Comparison of ENCODE assay signal across 23 cellular contexts in the genomic region with DNA sequence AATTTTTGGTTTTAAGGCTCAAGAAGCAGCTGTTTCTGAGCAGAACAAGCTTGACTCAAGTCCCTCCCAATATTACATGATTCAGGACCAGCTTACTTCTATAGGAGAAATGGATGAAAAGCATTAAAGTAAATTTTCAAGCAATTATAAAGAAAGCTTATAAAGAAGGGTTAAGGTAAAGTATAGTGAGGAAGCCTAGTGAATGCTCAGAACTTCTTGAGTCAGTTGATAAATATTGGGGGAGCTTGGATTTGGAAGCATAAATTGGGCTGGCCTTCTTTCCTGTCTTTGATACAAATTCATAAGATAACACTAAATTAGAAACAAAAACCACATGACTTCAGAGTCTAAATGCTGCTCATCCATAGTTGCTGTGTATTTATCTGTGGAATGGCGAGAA.
"Had no signal": no experiment of that assay in that cellular context is flagged by ENCODE, and none has a peak within 500 bp of the region (broad histone marks: within the 10 kb centered on the region; RNA-seq: fewer than 3 reads in every experiment).

No MANE protein-coding gene starts in this region.

- H3K4me3 Mint-ChIP-seq: effector memory CD8-positive, alpha-beta T cell; endodermal cell; immature natural killer cell; mesothelial cell of epicardium; naive B cell; naive thymus-derived CD8-positive, alpha-beta T cell had no signal

- H3K27ac ChIP-seq: coronary artery, esophagus muscularis mucosa, foreskin keratinocyte, gastroesophageal sphincter, heart left ventricle, hepatocyte, left lung, lower lobe of right lung had no signal

- H3K4me2 ChIP-seq: hepatocyte had no signal

- H3K4me3 ChIP-seq: coronary artery, dorsolateral prefrontal cortex, esophagus muscularis mucosa, gastroesophageal sphincter, heart left ventricle, hepatocyte, left lung, lower lobe of right lung, mucosa of descending colon had no signal

- DNase-seq: dermis blood vessel endothelial cell; dorsolateral prefrontal cortex; effector CD8-positive, alpha-beta T cell; effector memory CD8-positive, alpha-beta T cell; endodermal cell; foreskin keratinocyte; heart left ventricle; hypothalamus; immature natural killer cell; islet precursor cell; left cardiac atrium; left lung; left ventricle myocardium superior; lower lobe of right lung; mesenchymal stem cell; mucosa of descending colon; naive B cell; naive thymus-derived CD8-positive, alpha-beta T cell had no signal

- H3K9me3 Mint-ChIP-seq: endodermal cell, mesothelial cell of epicardium had no signal

- H3K4me1 ChIP-seq: left lung, lower lobe of right lung had no signal

- H3K79me2 ChIP-seq: hepatocyte had no signal

- H3K27me3 Mint-ChIP-seq: effector memory CD8-positive, alpha-beta T cell; naive B cell had no signal

- H3K36me3 ChIP-seq: esophagus muscularis mucosa, gastroesophageal sphincter, heart left ventricle, left lung, lower lobe of right lung had no signal

- H3K36me3 Mint-ChIP-seq: mesothelial cell of epicardium; naive thymus-derived CD8-positive, alpha-beta T cell had no signal

- ATAC-seq: effector memory CD8-positive, alpha-beta T cell; foreskin keratinocyte; gastroesophageal sphincter; heart left ventricle; left cardiac atrium; left ventricle myocardium superior; lower lobe of right lung; mucosa of descending colon; naive thymus-derived CD8-positive, alpha-beta T cell had no signal

- H3K27me3 ChIP-seq: esophagus muscularis mucosa, foreskin keratinocyte, left lung had no signal

- H3K4me1 Mint-ChIP-seq: immature natural killer cell; mesothelial cell of epicardium; naive thymus-derived CD8-positive, alpha-beta T cell had no signal

- H3K9me3 ChIP-seq: esophagus muscularis mucosa, gastroesophageal sphincter, heart left ventricle, left lung, lower lobe of right lung, mucosa of descending colon had no signal

- H2AFZ ChIP-seq: hepatocyte had no signal

- H3K27ac Mint-ChIP-seq: effector memory CD8-positive, alpha-beta T cell; endodermal cell; immature natural killer cell; mesothelial cell of epicardium; naive thymus-derived CD8-positive, alpha-beta T cell had no signal
